Comparison of ENCODE assay signal across 9 cellular contexts in the genomic region with DNA sequence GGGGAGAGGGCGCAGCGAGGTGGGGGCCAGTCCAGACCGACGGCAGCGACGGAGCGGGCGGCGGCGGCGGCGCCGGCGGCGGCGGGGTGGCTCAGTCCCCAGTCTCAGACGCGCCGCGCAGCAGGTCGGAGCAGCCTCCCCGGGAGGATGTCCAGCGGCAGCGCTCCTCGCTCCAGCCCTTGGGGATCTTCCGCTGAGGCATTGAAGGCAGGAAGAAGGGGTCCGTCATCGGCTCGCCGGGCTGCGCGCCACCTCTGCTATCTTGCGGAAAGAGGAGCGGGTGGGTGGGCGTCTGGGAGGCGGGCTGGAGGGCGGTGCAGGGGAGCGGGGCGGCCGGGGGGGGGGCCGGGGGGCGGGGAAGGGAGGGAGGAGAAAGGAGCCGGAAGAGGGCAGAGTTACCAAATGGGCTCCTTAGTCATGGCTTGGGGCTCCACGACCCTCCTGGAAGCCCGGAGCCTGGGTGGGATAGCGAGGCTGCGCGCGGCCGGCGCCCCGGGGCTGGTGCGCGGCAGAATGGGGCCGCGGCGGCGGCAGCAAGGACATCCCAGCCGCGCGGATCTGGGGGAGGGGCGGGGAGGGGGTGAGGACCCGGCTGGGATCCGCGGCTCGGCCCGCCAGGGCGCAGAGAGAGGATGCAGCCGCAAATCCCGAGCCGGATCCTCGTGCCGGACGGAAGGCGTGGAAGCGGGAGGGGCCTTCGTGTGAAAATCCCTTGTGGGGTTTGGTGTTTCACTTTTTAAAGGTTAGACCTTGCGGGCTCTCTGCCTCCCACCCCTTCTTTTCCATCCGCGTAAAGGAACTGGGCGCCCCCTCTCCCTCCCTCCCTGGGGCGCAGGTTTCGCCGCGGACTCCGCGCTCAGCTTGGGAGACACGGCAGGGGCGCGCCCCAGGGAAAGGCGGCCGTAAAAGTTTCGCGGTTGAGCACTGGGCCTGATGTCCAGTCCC. TPM values are rescaled to one million over a fixed set of nuclear protein-coding genes. Genes with fewer than 3 reads are reported as not detected.
DNase-seq lines count a peak whose midpoint lies in the region; ATAC-seq and FAIRE-seq lines count a peak whose summit lies in the region.
"Had no signal": no experiment of that assay in that cellular context is flagged by ENCODE, and none has a peak within 500 bp of the region (broad histone marks: within the 10 kb centered on the region; RNA-seq: fewer than 3 reads in every experiment).

A gene with protein sequence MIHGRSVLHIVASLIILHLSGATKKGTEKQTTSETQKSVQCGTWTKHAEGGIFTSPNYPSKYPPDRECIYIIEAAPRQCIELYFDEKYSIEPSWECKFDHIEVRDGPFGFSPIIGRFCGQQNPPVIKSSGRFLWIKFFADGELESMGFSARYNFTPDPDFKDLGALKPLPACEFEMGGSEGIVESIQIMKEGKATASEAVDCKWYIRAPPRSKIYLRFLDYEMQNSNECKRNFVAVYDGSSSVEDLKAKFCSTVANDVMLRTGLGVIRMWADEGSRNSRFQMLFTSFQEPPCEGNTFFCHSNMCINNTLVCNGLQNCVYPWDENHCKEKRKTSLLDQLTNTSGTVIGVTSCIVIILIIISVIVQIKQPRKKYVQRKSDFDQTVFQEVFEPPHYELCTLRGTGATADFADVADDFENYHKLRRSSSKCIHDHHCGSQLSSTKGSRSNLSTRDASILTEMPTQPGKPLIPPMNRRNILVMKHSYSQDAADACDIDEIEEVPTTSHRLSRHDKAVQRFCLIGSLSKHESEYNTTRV (minus strand): TSS at position 267 of the 945 bp plus-strand sequence. CDS start 696 bp downstream, outside the sequence.

- ATAC-seq in HG02885 (IDR thresholded peaks at IDR 0.05; ENCODE audit: poor library complexity, unreplicated experiment) (no peak), GM19463 (IDR thresholded peaks at IDR 0.05; ENCODE audit: unreplicated experiment) (no peak)

- H3K4me3 Mint-ChIP-seq in stimulated activated naive CD8-positive, alpha-beta T cell treated with anti-CD3 and anti-CD28 coated beads, Interleukin-15, Interleukin-2, amounts not matched to agents 100 ng/mL and 50 ng/mL, for 24 hours, result peak within 1 kb of the TSS; percentile 37

- no peak within 1 kb of the TSS for H3K27ac Mint-ChIP-seq in stimulated activated naive CD8-positive, alpha-beta T cell treated with anti-CD3 and anti-CD28 coated beads, Interleukin-15, Interleukin-2, amounts not matched to agents 100 ng/mL and 50 ng/mL, for 24 hours

- no peaks in the 10 kb centered on the region for H3K36me3 Mint-ChIP-seq in stimulated activated naive CD8-positive, alpha-beta T cell treated with anti-CD3 and anti-CD28 coated beads, Interleukin-15, Interleukin-2, amounts not matched to agents 100 ng/mL and 50 ng/mL, for 24 hours (ENCODE audit: low read depth)

- H3K27me3 Mint-ChIP-seq in stimulated activated naive CD8-positive, alpha-beta T cell treated with anti-CD3 and anti-CD28 coated beads, Interleukin-15, Interleukin-2, amounts not matched to agents 100 ng/mL and 50 ng/mL, for 24 hours, result peaks cover 33% of the 10 kb centered on the region

- FAIRE-seq in frontal cortex (lab: Jason Lieb, UNC), result no peak
- FAIRE-seq: endothelial cell of umbilical vein had no signal

- no peaks in the 10 kb centered on the region for H3K9me3 Mint-ChIP-seq in stimulated activated naive CD8-positive, alpha-beta T cell treated with anti-CD3 and anti-CD28 coated beads, Interleukin-15, Interleukin-2, amounts not matched to agents 100 ng/mL and 50 ng/mL, for 24 hours

- DNase-seq in NCI-H1417 (lab: John Stamatoyannopoulos, UW) (peak in 2 of 3 experiments; percentile 70 to 82), NCI-H1417 treated with DMSO at 0.1 percent for 48 hours (lab: John Stamatoyannopoulos, UW) (no peak), NCI-H446 treated with DMSO at 0.1 percent for 48 hours (lab: John Stamatoyannopoulos, UW) (peak; percentile 11), frontal cortex (ENCODE audit: low spot score in 2 of 2) (peak; percentile 35 to 46)
- no peak for DNase-seq in activated CD4-positive, alpha-beta T cell treated with anti-CD3 and anti-CD28 coated beads, Interleukin-2, amount 50 U/mL, for 48 hours

- H3K4me1 Mint-ChIP-seq in stimulated activated naive CD8-positive, alpha-beta T cell treated with anti-CD3 and anti-CD28 coated beads, Interleukin-15, Interleukin-2, amounts not matched to agents 100 ng/mL and 50 ng/mL, for 24 hours (ENCODE audit: low read depth), result peaks cover 10% of the 10 kb centered on the region

RNA-seq across cellular contexts. Expression of the gene that starts here (rescaled TPM):
- total RNA-seq in frontal cortex, result 44.4 TPM
- total RNA-seq: endothelial cell of umbilical vein had no signal

Comparison
In these comparisons a context has a peak if more than half of its experiments do, and no peak if none do; other contexts are left out.
1. DNase-seq: peak in NCI-H1417 (2 of 3), NCI-H446 treated with DMSO at 0.1 percent for 48 hours (single experiment) and frontal cortex (2 of 2); none in NCI-H1417 treated with DMSO at 0.1 percent for 48 hours (single experiment) and activated CD4-positive, alpha-beta T cell treated with anti-CD3 and anti-CD28 coated beads, Interleukin-2, amount 50 U/mL, for 48 hours (0 of 2).